Comparison of ENCODE assay signal across 18 cellular contexts in the genomic region with DNA sequence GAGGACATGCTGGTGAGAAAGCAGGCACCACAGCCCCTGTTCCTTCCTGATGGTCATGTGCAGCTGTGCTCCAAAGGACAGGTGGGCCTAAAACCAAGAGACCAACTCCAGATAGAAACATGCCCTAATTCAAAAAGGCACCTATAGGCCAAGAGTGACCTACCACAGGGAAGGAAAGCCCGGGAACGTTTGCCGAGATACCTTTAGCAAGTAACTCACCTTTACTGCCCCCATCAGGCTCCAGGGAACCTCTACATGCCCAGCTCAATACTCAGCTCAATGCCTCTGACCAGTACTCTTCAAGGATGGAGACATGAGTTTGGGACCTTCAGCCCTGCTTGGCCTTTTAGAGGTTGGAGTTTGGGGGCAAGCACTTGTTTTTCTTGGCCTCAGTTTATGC.
DNase-seq lines count a peak whose midpoint lies in the region; ATAC-seq, FAIRE-seq and TF ChIP-seq lines count a peak whose summit lies in the region.
"Had no signal": no experiment of that assay in that cellular context is flagged by ENCODE, and none has a peak within 500 bp of the region (broad histone marks: within the 10 kb centered on the region; RNA-seq: fewer than 3 reads in every experiment).

No MANE protein-coding gene starts in this region.

- H3K4me3 ChIP-seq in GM12864 (ENCODE audit: low read depth, low read length) (no peak overlapping the region), Karpas-422 (ENCODE audit: low read length) (no peak overlapping the region), K562 (no peak overlapping the region), ovary (no peak overlapping the region), esophagus squamous epithelium (no peak overlapping the region)

- H3K9me1 ChIP-seq in K562 (ENCODE audit: control insufficient read depth, insufficient read depth, low read length) = no peaks in the 10 kb centered on the region

- H4K20me1 ChIP-seq in Karpas-422 (ENCODE audit: insufficient read depth, low read depth, low read length) = no peaks in the 10 kb centered on the region
- 0 out of 2 replicates have a peak, but pooled peaks cover 3% of the 10 kb centered on the region for H4K20me1 ChIP-seq in K562 (replicated peaks; ENCODE audit: control insufficient read depth, insufficient read depth, low read length)

- no peaks in the 10 kb centered on the region for H3K79me2 ChIP-seq in Karpas-422 (ENCODE audit: low read length)
- no peaks in the 10 kb centered on the region for H3K79me2 ChIP-seq in K562 (ENCODE audit: control insufficient read depth, insufficient read depth, low read length)

- POLR2A ChIA-PET in K562 (lab: Yijun Ruan, JAX) = interaction anchor here (0.7 kb wide), 1 partner anchor 364 kb away, joined by 3 read pairs; no protein-coding TSS in a partner anchor

- CTCF ChIA-PET in K562 (lab: Yijun Ruan, JAX; ENCODE audit: low intra/inter-chr PET ratio) = interaction anchor here (0.5 kb wide), 1 partner anchor 239 kb away, joined by 3 read pairs; no protein-coding TSS in a partner anchor

- H2AFZ ChIP-seq in Karpas-422 (ENCODE audit: low read length) = no peak overlapping the region
- H2AFZ ChIP-seq in K562 (ENCODE audit: low read depth, low read length) = no peak overlapping the region

- no peaks in the 10 kb centered on the region for H3K36me3 ChIP-seq in Karpas-422 (ENCODE audit: insufficient read depth, low read length)
- H3K36me3 ChIP-seq in K562 (ENCODE audit: control insufficient read depth, insufficient read depth, low read length) = no peaks in the 10 kb centered on the region
- no peaks in the 10 kb centered on the region for H3K36me3 ChIP-seq in ovary
- H3K36me3 ChIP-seq in esophagus squamous epithelium = no peaks in the 10 kb centered on the region

- H3K9ac ChIP-seq in Karpas-422 (ENCODE audit: low read length) = no peak overlapping the region
- H3K9ac ChIP-seq in K562 (ENCODE audit: insufficient read depth in 1 of 2, low read depth in 2 of 2, low read length in 2 of 2) = no peak overlapping the region
- H3K9ac ChIP-seq: KMS-11 had no signal

- BruUV-seq in K562 (replicated peaks; lab: Mats Ljungman, UMichigan) = no TSS peak

- in situ Hi-C loops in K562 (cut with MboI) = no loop called here

- TF ChIP-seq CTCF in GM12864 (IDR thresholded peaks at IDR 0.05; ENCODE audit: low read depth, low read length, missing control alignments) (peak; percentile 22), K562 (IDR thresholded peaks at IDR 0.05 in 2 of 3, conservative IDR thresholded peaks at IDR 0.05 in 1 of 3; ENCODE audit: insufficient read depth in 2 of 3, low read depth in 1 of 3, low read length in 3 of 3) (peak in 2 of 3 experiments; percentile 31; a peak in 1 of 6 replicates), ovary (IDR thresholded peaks at IDR 0.05) (no peak), esophagus squamous epithelium (IDR thresholded peaks at IDR 0.05) (no peak)

- H3K27me3 ChIP-seq in Karpas-422 (ENCODE audit: low read length) (0 out of 2 replicates have a peak, but pooled peaks cover 2% of the 10 kb centered on the region), K562 (ENCODE audit: control insufficient read depth in 2 of 2, insufficient read depth in 2 of 2, low read length in 2 of 2) (peaks cover 10 to 49% of the 10 kb centered on the region in 2 experiments), ovary (no peaks in the 10 kb centered on the region), esophagus squamous epithelium (no peaks in the 10 kb centered on the region)

- H3K4me2 ChIP-seq in Karpas-422 (ENCODE audit: low read depth, low read length, poor library complexity, severe bottlenecking) = no peak overlapping the region
- no peak overlapping the region for H3K4me2 ChIP-seq in K562 (ENCODE audit: insufficient read depth, low read length)
- H3K4me2 ChIP-seq: KMS-11 had no signal

- DNase-seq in GM12864 (ENCODE audit: low read depth) (no peak), Karpas-422 (peak; percentile 46), K562 (ENCODE audit: extremely low read depth in 1 of 4, low spot score in 3 of 4) (peak in 3 of 4 experiments; percentile 15 to 20 (median 17)), mesenteric fat pad (ENCODE audit: low spot score) (peak; percentile 62), ovary (no peak), esophagus squamous epithelium (lab: John Stamatoyannopoulos, UW) (no peak), head of caudate nucleus (no peak)
- DNase-seq: AML-193, Caco-2, DMS79, GDM1, HFFc6, NCI-H1105 treated with DMSO at 0.1 percent for 48 hours, NCI-H1930, NCI-H510A, OCI-M1 had no signal

- ATAC-seq in K562 = peak; percentile 70
- no peak for ATAC-seq in HG03175 (IDR thresholded peaks at IDR 0.05; ENCODE audit: unreplicated experiment)

- WGBS in K562 (ENCODE audit: insufficient coverage, low coverage, missing lambda C conversion rate) = 0% methylated on average over 3 of the region's 3 CpGs
- WGBS in ovary, 3 donors = 69 to 74% (median 72%) methylated on average over 3 of the region's 3 CpGs
- 66 to 79% methylated on average over 3 of the region's 3 CpGs for WGBS in esophagus squamous epithelium, 2 donors

- intact Hi-C loops in K562 (cut with micrococcal nuclease) = no loop called here
- intact Hi-C loops in ovary (cut with DNase I) = no loop called here
- intact Hi-C loops in esophagus squamous epithelium (cut with DNase I) = no loop called here
- intact Hi-C loops in head of caudate nucleus (cut with DNase I) = no loop called here

- FAIRE-seq in K562 (lab: Jason Lieb, UNC) = peak; percentile 46

- H3K9me3 ChIP-seq in Karpas-422 (ENCODE audit: low read length) (no peaks in the 10 kb centered on the region), K562 (replicated peaks; ENCODE audit: control insufficient read depth, insufficient read depth, low read depth, low read length) (no peaks in the 10 kb centered on the region), ovary (no peaks in the 10 kb centered on the region), esophagus squamous epithelium (no peaks in the 10 kb centered on the region)
- H3K9me3 ChIP-seq: Caco-2 had no signal

- TF ChIP-seq EP300 in K562 (IDR thresholded peaks at IDR 0.05; ENCODE audit: low read length) (no peak), ovary (IDR thresholded peaks at IDR 0.05) (no peak)

- H3K4me1 ChIP-seq in Karpas-422 (ENCODE audit: low read length) (no peaks in the 10 kb centered on the region), K562 (replicated peaks in 1 of 2; ENCODE audit: control insufficient read depth in 2 of 2, insufficient read depth in 2 of 2, low read length in 2 of 2) (no peaks in the 10 kb centered on the region), ovary (ENCODE audit: insufficient read depth) (no peaks in the 10 kb centered on the region), esophagus squamous epithelium (no peaks in the 10 kb centered on the region)

- no peaks in the 10 kb centered on the region for H3K9me2 ChIP-seq in Karpas-422 (replicated peaks; ENCODE audit: insufficient read depth, low read length)

- no peak for TF ChIP-seq RAD21 in K562 (CRISPR knock-in tag; conservative IDR thresholded peaks at IDR 0.05 in 1 of 2, IDR thresholded peaks at IDR 0.05 in 1 of 2)

- H3K27ac ChIP-seq in Karpas-422 (ENCODE audit: low read length) (no peak overlapping the region), K562 (ENCODE audit: extremely low read depth, low read depth, low read length) (no peak overlapping the region), ovary (no peak overlapping the region), esophagus squamous epithelium (no peak overlapping the region)
- H3K27ac ChIP-seq: KMS-11 had no signal

- TF ChIP-seq POLR2A in K562 (conservative IDR thresholded peaks at IDR 0.05) (no peak), ovary (IDR thresholded peaks at IDR 0.05) (no peak), esophagus squamous epithelium (IDR thresholded peaks at IDR 0.05) (no peak)

TF ChIP-seq in K562, 482 proteins besides CTCF, POLR2A, EP300 and RAD21 (continues in another document):
- no peak for TF ChIP-seq SRSF7 (optimal IDR thresholded peaks at IDR 0.05; ENCODE audit: low read depth, low read length)
- no peak for TF ChIP-seq HDAC2 (IDR thresholded peaks at IDR 0.05)
- TF ChIP-seq STAT5B (CRISPR knock-in tag; IDR thresholded peaks at IDR 0.05) = no peak
- TF ChIP-seq PHTF2 (CRISPR knock-in tag; IDR thresholded peaks at IDR 0.05) = no peak
- TF ChIP-seq ILK (tag; IDR thresholded peaks at IDR 0.05; ENCODE audit: borderline replicate concordance, low read depth) = no peak
- TF ChIP-seq RB1 (IDR thresholded peaks at IDR 0.05; ENCODE audit: low read depth) = no peak
- no peak for TF ChIP-seq ESRRA (IDR thresholded peaks at IDR 0.05; ENCODE audit: borderline replicate concordance, low read depth)
- no peak for TF ChIP-seq FOXJ3 (CRISPR knock-in tag; IDR thresholded peaks at IDR 0.05)
- no peak for TF ChIP-seq MCM3 (IDR thresholded peaks at IDR 0.05)
- no peak for TF ChIP-seq RAD51 (IDR thresholded peaks at IDR 0.05; ENCODE audit: borderline replicate concordance, low read depth)
- TF ChIP-seq CHAMP1 (IDR thresholded peaks at IDR 0.05) = no peak
- no peak for TF ChIP-seq ZFP36 (IDR thresholded peaks at IDR 0.05; ENCODE audit: low read depth, low read length, partially characterized antibody)

Comparison
In these comparisons a context has a peak if more than half of its experiments do, and no peak if none do; other contexts are left out.
1. DNase-seq: peak in Karpas-422 (single experiment), K562 (3 of 4) and mesenteric fat pad (single experiment); none in GM12864 (single experiment), ovary (0 of 5), esophagus squamous epithelium (single experiment) and head of caudate nucleus (0 of 42).
2. CTCF ChIP-seq: peak in GM12864 (single experiment) and K562 (2 of 3); none in ovary (0 of 3) and esophagus squamous epithelium (0 of 6).